Comparison of ENCODE assay signal across 17 cellular contexts in the genomic region with DNA sequence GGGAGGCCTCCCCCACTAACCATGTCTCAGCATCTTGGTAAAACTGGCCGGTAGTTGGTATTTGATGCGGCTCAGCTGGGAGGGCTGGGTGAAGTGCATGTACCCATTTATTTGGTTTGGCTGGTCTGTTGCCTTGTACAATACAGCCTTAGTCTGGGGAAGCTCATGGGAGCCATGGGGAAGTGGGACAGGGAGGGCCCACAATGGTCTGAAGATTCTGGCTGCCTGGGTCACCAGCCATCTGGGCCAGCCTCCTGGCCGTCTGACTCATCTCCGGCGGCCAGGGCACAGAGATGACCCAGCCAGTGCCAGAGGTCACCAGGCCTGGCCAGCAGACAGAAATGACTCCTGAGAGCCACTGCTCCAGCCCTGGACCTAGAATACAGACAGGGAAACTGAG. TPM values are rescaled to one million over a fixed set of nuclear protein-coding genes. Genes with fewer than 3 reads are reported as not detected.
A peak's percentile ranks its signal among the peaks of the same experiment; 100 is the strongest.
DNase-seq lines count a peak whose midpoint lies in the region; ATAC-seq, FAIRE-seq and TF ChIP-seq lines count a peak whose summit lies in the region.
"Had no signal": no experiment of that assay in that cellular context is flagged by ENCODE, and none has a peak within 500 bp of the region (broad histone marks: within the 10 kb centered on the region; RNA-seq: fewer than 3 reads in every experiment).

No MANE protein-coding gene starts in this region.

- H3K4me1 ChIP-seq in HCT116 (ENCODE audit: control insufficient read depth in 1 of 2, insufficient read depth in 2 of 2, low read length in 2 of 2) (peaks cover 3 to 10% of the 10 kb centered on the region in 2 experiments; a peak in 3 of 4 replicates), kidney (ENCODE audit: control insufficient read depth in 1 of 2, insufficient read depth in 1 of 2, low read depth in 1 of 2, low read length in 2 of 2) (peaks cover 5 to 13% of the 10 kb centered on the region in 2 donors)

- no peaks in the 10 kb centered on the region for H3K36me3 ChIP-seq in HCT116 (ENCODE audit: control insufficient read depth in 1 of 2, insufficient read depth in 2 of 2, low read length in 2 of 2)
- H3K36me3 ChIP-seq in kidney (ENCODE audit: control insufficient read depth in 1 of 2, insufficient read depth in 2 of 2, low read length in 2 of 2): no peaks in the 10 kb centered on the region
- H3K36me3 ChIP-seq: BLaER1 had no signal

- H3K9me3 ChIP-seq in HCT116 (ENCODE audit: control insufficient read depth in 1 of 2, insufficient read depth in 1 of 2, low read depth in 1 of 2, low read length in 2 of 2) (no peaks in the 10 kb centered on the region), kidney (ENCODE audit: control insufficient read depth in 1 of 2, low read length in 2 of 2) (no peaks in the 10 kb centered on the region)
- H3K9me3 ChIP-seq: BLaER1 had no signal

- POLR2A ChIA-PET in HCT116 (lab: Charles Lee): no interaction called here

- TF ChIP-seq CTCF in HCT116 (IDR thresholded peaks at IDR 0.05 in 2 of 3, conservative IDR thresholded peaks at IDR 0.05 in 1 of 3; ENCODE audit: borderline replicate concordance in 1 of 3, insufficient read depth in 1 of 3, low read depth in 2 of 3, low read length in 2 of 3): no peak
- no peak for TF ChIP-seq CTCF in coronary artery (IDR thresholded peaks at IDR 0.05)
- no peak for TF ChIP-seq CTCF in kidney (IDR thresholded peaks at IDR 0.05; ENCODE audit: borderline replicate concordance, extremely low read depth, insufficient read depth)

- H3K27ac ChIP-seq in HCT116 (ENCODE audit: low read depth, low read length) (no peak overlapping the region), coronary artery (peak overlapping the region; percentile 13 to 75), kidney (ENCODE audit: low read depth in 2 of 2, low read length in 2 of 2) (no peak overlapping the region)
- H3K27ac ChIP-seq: BLaER1 had no signal

- H3K4me3 ChIP-seq in HCT116 (replicated peaks in 1 of 2; ENCODE audit: low read depth in 1 of 2, low read length in 2 of 2) (no peak overlapping the region), coronary artery (no peak overlapping the region), kidney (ENCODE audit: low read length in 2 of 2) (no peak overlapping the region)
- H3K4me3 ChIP-seq: BLaER1 had no signal

- intact Hi-C loops in HCT116 (cut with micrococcal nuclease) (no loop called here), kidney (cut with DNase I) (no loop called here)

- H3K27me3 ChIP-seq in HCT116 (ENCODE audit: insufficient read depth, low read length): no peaks in the 10 kb centered on the region

- H3K9me2 ChIP-seq in HCT116 (ENCODE audit: insufficient read depth): no peaks in the 10 kb centered on the region

- H3K79me2 ChIP-seq in HCT116 (ENCODE audit: insufficient read depth, low read length): no peaks in the 10 kb centered on the region

- DNase-seq in HCT116 (ENCODE audit: low read depth, low spot score) (no peak), coronary artery (ENCODE audit: low spot score) (peak; percentile 84), kidney (peak; percentile 82), pulmonary artery endothelial cell (ENCODE audit: low read depth, low spot score) (peak; percentile 50), GM19240 (ENCODE audit: insufficient read length, low spot score) (no peak), NCI-H1436 (lab: John Stamatoyannopoulos, UW) (no peak), NCI-H2227 (lab: John Stamatoyannopoulos, UW; ENCODE audit: unreplicated experiment) (no peak), SIG-M5 treated with dmso at 0.1 percent for 504 hours (lab: John Stamatoyannopoulos, UW; ENCODE audit: unreplicated experiment) (no peak)
- DNase-seq: activated CD4-positive, alpha-beta T cell treated with anti-CD3 and anti-CD28 coated beads for 48 hours; activated T-cell treated with anti-CD3 and anti-CD28 coated beads, Interleukin-2, amount 50 U/mL, for 48 hours; NCI-H1048; NCI-H226; stimulated activated naive CD4-positive, alpha-beta T cell treated with Interleukin-2 at 50 U/mL for 16 hours; T-cell had no signal

- no peak overlapping the region for H3K9ac ChIP-seq in HCT116 (ENCODE audit: low read length)
- H3K9ac ChIP-seq in kidney (ENCODE audit: low read length in 2 of 2): no peak overlapping the region
- H3K9ac ChIP-seq: BLaER1 had no signal

- no peak overlapping the region for H2AFZ ChIP-seq in HCT116 (ENCODE audit: low read depth, low read length, poor library complexity, severe bottlenecking)

- no peaks in the 10 kb centered on the region for H4K20me1 ChIP-seq in HCT116 (ENCODE audit: insufficient read depth)
- H4K20me1 ChIP-seq: BLaER1 had no signal

- no peak for TF ChIP-seq RAD21 in HCT116 (IDR thresholded peaks at IDR 0.05; ENCODE audit: low read depth)

- RAD21 ChIA-PET in HCT116 (lab: Charles Lee; ENCODE audit: low non-redundant PET in 1 of 2, low total read pairs in 2 of 2, uncharacterized antibody in 2 of 2, unreplicated experiment in 2 of 2): no interaction called here

- 0 out of 2 replicates have a peak, but pooled peaks have one; percentile 37 for ATAC-seq in HCT116
- ATAC-seq: T-cell had no signal

- TF ChIP-seq POLR2A in HCT116 (IDR thresholded peaks at IDR 0.05; ENCODE audit: borderline replicate concordance, extremely low read depth, insufficient read depth, insufficient read length): no peak

- CTCF ChIA-PET in HCT116 (lab: Charles Lee): no interaction called here

- H3K4me2 ChIP-seq in HCT116 (ENCODE audit: low read length): peak overlapping the region; percentile 42; the same call in 1 of the 2 replicates
- H3K4me2 ChIP-seq: BLaER1 had no signal

- no TSS peak for BruUV-seq in HCT116 (replicated peaks; lab: Mats Ljungman, UMichigan)

- FAIRE-seq in kidney (lab: Jason Lieb, UNC): no peak
- FAIRE-seq: G401.6, GM18507 had no signal

TF ChIP-seq in HCT116, 20 proteins besides CTCF, POLR2A, EP300 and RAD21:
- TF ChIP-seq SRF (IDR thresholded peaks at IDR 0.05; ENCODE audit: low read depth) (no peak), JUND (IDR thresholded peaks at IDR 0.05) (0 out of 2 replicates have a peak, but pooled peaks have one; percentile 16)
TF ChIP-seq in HCT116: peak in this region for 1.

RNA-seq across cellular contexts. Expression of a gene that starts 51.6 kb away (rescaled TPM):
- 6.6 TPM for total RNA-seq in HCT116 (2021; ENCODE audit: unreplicated experiment)
- polyA plus RNA-seq in HCT116 (2012): 2.9 and 3.0 TPM in 2 replicates
- 23.0 TPM for total RNA-seq in kidney
- 15.4 TPM for polyA plus RNA-seq in kidney (ENCODE audit: insufficient read depth, low read depth, low replicate concordance)
- 14.9 and 18.9 TPM in 2 replicates for total RNA-seq in pulmonary artery endothelial cell

Comparison
In these comparisons a context has a peak if more than half of its experiments do, and no peak if none do; other contexts are left out.
1. DNase-seq: peak in coronary artery (single experiment), kidney (single experiment) and pulmonary artery endothelial cell (single experiment); none in HCT116 (single experiment), GM19240 (single experiment), NCI-H1436 (single experiment), NCI-H2227 (single experiment) and SIG-M5 treated with dmso at 0.1 percent for 504 hours (single experiment).
2. H3K27ac ChIP-seq: peak in coronary artery (2 of 2); none in HCT116 (single experiment) and kidney (0 of 2).